ENCODE assay signal across 11 cellular contexts in genomic region chr4:62414563-62414962, GRCh38.
"Had no signal": no experiment of that assay in that cellular context is flagged by ENCODE, and none has a peak within 500 bp of the region (broad histone marks: within the 10 kb centered on the region; RNA-seq: fewer than 3 reads in every experiment).

No MANE protein-coding gene starts in this region.

- H2AFZ ChIP-seq: GM23248, GM23338 had no signal

- ATAC-seq: GM23338, HCT116 had no signal

- H3K9me3 ChIP-seq: HAP-1 had no signal

- FAIRE-seq: H1, H54 had no signal

- H3K36me3 ChIP-seq: HAP-1 had no signal

- H3K4me1 ChIP-seq: HAP-1 had no signal

- H3K27ac Mint-ChIP-seq: GM23338, H9, HFFc6 had no signal

- H3K9ac ChIP-seq: GM23248 had no signal

- DNase-seq: GM23248, GOT3, H7, H9, HCEC 1CT, HFFc6 had no signal

- H3K4me1 Mint-ChIP-seq: GM23338, H9 had no signal

- H3K27ac ChIP-seq: GM23248 had no signal

- H3K4me3 ChIP-seq: GM23248, GM23338, HAP-1 had no signal

- H3K4me3 Mint-ChIP-seq: GM23338, H9, HFFc6 had no signal

- H3K4me2 ChIP-seq: GM23338 had no signal

- H3K9me3 Mint-ChIP-seq: GM23338, H9 had no signal
